In genomic region chr2:16250886-16251285, GRCh38 we compare ENCODE assay signal across 16 cellular contexts.
"Had no signal": no experiment of that assay in that cellular context is flagged by ENCODE, and none has a peak within 500 bp of the region (broad histone marks: within the 10 kb centered on the region; RNA-seq: fewer than 3 reads in every experiment).

No MANE protein-coding gene starts in this region.

- H3K4me3 ChIP-seq: adrenal gland, hepatocyte, lung, tibial nerve had no signal

- H3K27me3 ChIP-seq: foreskin keratinocyte, hepatocyte had no signal

- DNase-seq: activated CD4-positive, alpha-beta T cell treated with anti-CD3 and anti-CD28 coated beads for 1 hour; activated gamma-delta T cell; adrenal gland; foreskin keratinocyte; left colon; posterior cingulate gyrus; stimulated activated CD4-positive, alpha-beta T cell treated with anti-CD3 and anti-CD28 coated beads, Interleukin-1b, Interleukin-23, amount 100 ng/mL, for 48 hours; stimulated activated naive CD4-positive, alpha-beta T cell treated with Interleukin-2 at 50 U/mL for 16 hours; substantia nigra had no signal

- H3K9me3 ChIP-seq: adrenal gland, tibial nerve had no signal

- H3K36me3 ChIP-seq: adrenal gland, tibial nerve had no signal

- H3K27ac ChIP-seq: adrenal gland, foreskin keratinocyte, hepatocyte, tibial nerve, VCaP had no signal

- H3K4me1 ChIP-seq: adrenal gland, foreskin keratinocyte had no signal

- ATAC-seq: activated naive CD4-positive, alpha-beta T cell treated with anti-CD3 and anti-CD28 coated beads, Interleukin-2, amount 50 U/mL, for 72 hours; foreskin keratinocyte; left colon; natural killer cell treated with Interleukin-12 subunit alpha and Interleukin-12 subunit beta and Interleukin-15 and Interleukin-18, amount 100 ng/mL, for 72 hours had no signal

- FAIRE-seq: islet of Langerhans had no signal
